In genomic region chrX:87664381-87664780, GRCh38 we compare ENCODE assay signal across 8 cellular contexts.
DNase-seq lines count a peak whose midpoint lies in the region; ATAC-seq and TF ChIP-seq lines count a peak whose summit lies in the region.

No MANE protein-coding gene starts in this region.

- intact Hi-C loops in A673 (cut with micrococcal nuclease; ENCODE audit: unreplicated experiment), result loop anchor here (5.0 kb wide), 1 partner anchor 327 kb away; no protein-coding TSS in a partner anchor

- POLR2A ChIA-PET in A673 (lab: Charles Lee; ENCODE audit: low non-redundant PET), result no interaction called here

- DNase-seq in A673 (ENCODE audit: low spot score) (peak; percentile 18), GM23338 (ENCODE audit: low spot score) (peak; percentile 43), SK-N-MC (ENCODE audit: low read depth, low spot score) (peak; percentile 2), iPS-NIHi11 (ENCODE audit: low spot score) (peak; percentile 7), mucosa of gallbladder (ENCODE audit: low spot score) (no peak), NCI-H69 (lab: John Stamatoyannopoulos, UW) (no peak), DMS153 (lab: John Stamatoyannopoulos, UW) (no peak)
- DNase-seq in activated naive CD8-positive, alpha-beta T cell treated with anti-CD3 and anti-CD28 coated beads, Interleukin-2, amount 50 U/mL, for 24 hours, result no peak

- no peak overlapping the region for H3K4me2 ChIP-seq in GM23338

- H3K27ac ChIP-seq in A673 (ENCODE audit: low read depth, low read length, poor library complexity, severe bottlenecking), result no peak overlapping the region
- H3K27ac ChIP-seq in GM23338 (ENCODE audit: low read depth), result no peak overlapping the region
- H3K27ac ChIP-seq in SK-N-MC, result no peak overlapping the region

- H3K4me3 ChIP-seq in A673 (ENCODE audit: low read depth, low read length, poor library complexity, severe bottlenecking), result no peak overlapping the region
- H3K4me3 ChIP-seq in GM23338, result no peak overlapping the region
- H3K4me3 ChIP-seq in SK-N-MC, result no peak overlapping the region

- H3K27ac Mint-ChIP-seq in GM23338, result no peak overlapping the region
- H3K27ac Mint-ChIP-seq in activated naive CD8-positive, alpha-beta T cell treated with anti-CD3 and anti-CD28 coated beads, Interleukin-2, amount 50 U/mL, for 24 hours, result no peak overlapping the region

- no peak for ATAC-seq in GM23338
- ATAC-seq in activated naive CD8-positive, alpha-beta T cell treated with anti-CD3 and anti-CD28 coated beads, Interleukin-2, amount 50 U/mL, for 24 hours, result no peak

- no peak overlapping the region for H2AFZ ChIP-seq in GM23338

- no peaks in the 10 kb centered on the region for H4K20me1 ChIP-seq in GM23338 (replicated peaks; ENCODE audit: insufficient read depth)

- H3K27me3 ChIP-seq in A673 (replicated peaks; ENCODE audit: insufficient read depth, low read depth, low read length, poor library complexity) (no peaks in the 10 kb centered on the region), GM23338 (ENCODE audit: insufficient read depth) (no peaks in the 10 kb centered on the region)

- no peaks in the 10 kb centered on the region for H3K9me2 ChIP-seq in GM23338 (ENCODE audit: insufficient read depth)

- no peaks in the 10 kb centered on the region for H3F3A ChIP-seq in GM23338 (replicated peaks; ENCODE audit: low read depth)

- H3K4me1 Mint-ChIP-seq in GM23338, result peaks cover 8% of the 10 kb centered on the region; the same call in 2 of the 3 replicates
- H3K4me1 Mint-ChIP-seq in activated naive CD8-positive, alpha-beta T cell treated with anti-CD3 and anti-CD28 coated beads, Interleukin-2, amount 50 U/mL, for 24 hours, result no peaks in the 10 kb centered on the region

- no peak overlapping the region for H3K9ac ChIP-seq in SK-N-MC (ENCODE audit: insufficient read length)

- H3K36me3 ChIP-seq in A673 (ENCODE audit: insufficient read depth, low read length, poor library complexity, severe bottlenecking) (no peaks in the 10 kb centered on the region), GM23338 (ENCODE audit: insufficient read depth) (no peaks in the 10 kb centered on the region), SK-N-MC (ENCODE audit: insufficient read depth, low read length) (no peaks in the 10 kb centered on the region)

- H3K36me3 Mint-ChIP-seq in GM23338 (ENCODE audit: low read depth), result peaks cover 5% of the 10 kb centered on the region; the same call in 2 of the 3 replicates
- H3K36me3 Mint-ChIP-seq in activated naive CD8-positive, alpha-beta T cell treated with anti-CD3 and anti-CD28 coated beads, Interleukin-2, amount 50 U/mL, for 24 hours (ENCODE audit: low read depth), result no peaks in the 10 kb centered on the region

- BruUV-seq in A673 (replicated peaks; lab: Mats Ljungman, UMichigan), result no TSS peak

- TF ChIP-seq CTCF in A673 (conservative IDR thresholded peaks at IDR 0.05; ENCODE audit: low read depth, low read length) (peak; percentile 47; the same call in 1 of the 2 replicates), GM23338 (conservative IDR thresholded peaks at IDR 0.05; ENCODE audit: low read depth in 2 of 2) (peak; percentile 48 to 67)

- no peaks in the 10 kb centered on the region for H3K27me3 Mint-ChIP-seq in GM23338 (ENCODE audit: insufficient read depth, low read depth, poor library complexity)
- no peaks in the 10 kb centered on the region for H3K27me3 Mint-ChIP-seq in activated naive CD8-positive, alpha-beta T cell treated with anti-CD3 and anti-CD28 coated beads, Interleukin-2, amount 50 U/mL, for 24 hours

- H3K79me2 ChIP-seq in GM23338 (replicated peaks; ENCODE audit: insufficient read depth), result no peaks in the 10 kb centered on the region

- CTCF ChIA-PET in A673 (lab: Charles Lee), result no interaction called here

- H3K9me3 Mint-ChIP-seq in GM23338, result no peaks in the 10 kb centered on the region
- H3K9me3 Mint-ChIP-seq in activated naive CD8-positive, alpha-beta T cell treated with anti-CD3 and anti-CD28 coated beads, Interleukin-2, amount 50 U/mL, for 24 hours, result no peaks in the 10 kb centered on the region

- H3K9me3 ChIP-seq in A673 (ENCODE audit: low read depth, low read length, poor library complexity, severe bottlenecking) (no peaks in the 10 kb centered on the region), SK-N-MC (ENCODE audit: low read depth, low read length) (no peaks in the 10 kb centered on the region)

- H3K4me1 ChIP-seq in A673 (ENCODE audit: insufficient read depth, low read length, poor library complexity, severe bottlenecking) (no peaks in the 10 kb centered on the region), GM23338 (ENCODE audit: insufficient read depth) (peaks cover 6% of the 10 kb centered on the region; the same call in 1 of the 2 replicates)

- H3K4me3 Mint-ChIP-seq in GM23338, result no peak overlapping the region
- H3K4me3 Mint-ChIP-seq in activated naive CD8-positive, alpha-beta T cell treated with anti-CD3 and anti-CD28 coated beads, Interleukin-2, amount 50 U/mL, for 24 hours, result no peak overlapping the region

TF ChIP-seq in GM23338, 12 proteins besides CTCF, POLR2A, EP300 and RAD21 (continues in another document):
- TF ChIP-seq POLR2AphosphoS5 (IDR thresholded peaks at IDR 0.05; ENCODE audit: low read depth) (no peak), JUNB (IDR thresholded peaks at IDR 0.05; ENCODE audit: unreplicated experiment) (no peak), CREB1 (CRISPR knock-in tag; IDR thresholded peaks at IDR 0.05; ENCODE audit: low read depth) (no peak), ETS1 (IDR thresholded peaks at IDR 0.05) (no peak), EZH2phosphoT487 (IDR thresholded peaks at IDR 0.05; ENCODE audit: unreplicated experiment) (no peak), STAT1 (IDR thresholded peaks at IDR 0.05; ENCODE audit: unreplicated experiment) (no peak), EZH2 (IDR thresholded peaks at IDR 0.05; ENCODE audit: low read depth, unreplicated experiment) (no peak), NANOG (IDR thresholded peaks at IDR 0.05; ENCODE audit: borderline replicate concordance) (no peak), ZNF114 (CRISPR knock-in tag; IDR thresholded peaks at IDR 0.05) (no peak)
- TF ChIP-seq, protein P1, sequence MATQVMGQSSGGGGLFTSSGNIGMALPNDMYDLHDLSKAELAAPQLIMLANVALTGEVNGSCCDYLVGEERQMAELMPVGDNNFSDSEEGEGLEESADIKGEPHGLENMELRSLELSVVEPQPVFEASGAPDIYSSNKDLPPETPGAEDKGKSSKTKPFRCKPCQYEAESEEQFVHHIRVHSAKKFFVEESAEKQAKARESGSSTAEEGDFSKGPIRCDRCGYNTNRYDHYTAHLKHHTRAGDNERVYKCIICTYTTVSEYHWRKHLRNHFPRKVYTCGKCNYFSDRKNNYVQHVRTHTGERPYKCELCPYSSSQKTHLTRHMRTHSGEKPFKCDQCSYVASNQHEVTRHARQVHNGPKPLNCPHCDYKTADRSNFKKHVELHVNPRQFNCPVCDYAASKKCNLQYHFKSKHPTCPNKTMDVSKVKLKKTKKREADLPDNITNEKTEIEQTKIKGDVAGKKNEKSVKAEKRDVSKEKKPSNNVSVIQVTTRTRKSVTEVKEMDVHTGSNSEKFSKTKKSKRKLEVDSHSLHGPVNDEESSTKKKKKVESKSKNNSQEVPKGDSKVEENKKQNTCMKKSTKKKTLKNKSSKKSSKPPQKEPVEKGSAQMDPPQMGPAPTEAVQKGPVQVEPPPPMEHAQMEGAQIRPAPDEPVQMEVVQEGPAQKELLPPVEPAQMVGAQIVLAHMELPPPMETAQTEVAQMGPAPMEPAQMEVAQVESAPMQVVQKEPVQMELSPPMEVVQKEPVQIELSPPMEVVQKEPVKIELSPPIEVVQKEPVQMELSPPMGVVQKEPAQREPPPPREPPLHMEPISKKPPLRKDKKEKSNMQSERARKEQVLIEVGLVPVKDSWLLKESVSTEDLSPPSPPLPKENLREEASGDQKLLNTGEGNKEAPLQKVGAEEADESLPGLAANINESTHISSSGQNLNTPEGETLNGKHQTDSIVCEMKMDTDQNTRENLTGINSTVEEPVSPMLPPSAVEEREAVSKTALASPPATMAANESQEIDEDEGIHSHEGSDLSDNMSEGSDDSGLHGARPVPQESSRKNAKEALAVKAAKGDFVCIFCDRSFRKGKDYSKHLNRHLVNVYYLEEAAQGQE (IDR thresholded peaks at IDR 0.05; ENCODE audit: unreplicated experiment), result no peak

Comparison
In these comparisons a context has a peak if more than half of its experiments do, and no peak if none do; other contexts are left out.
1. DNase-seq: peak in A673 (single experiment), GM23338 (single experiment), SK-N-MC (single experiment) and iPS-NIHi11 (single experiment); none in mucosa of gallbladder (single experiment), activated naive CD8-positive, alpha-beta T cell treated with anti-CD3 and anti-CD28 coated beads, Interleukin-2, amount 50 U/mL, for 24 hours (single experiment), NCI-H69 (single experiment) and DMS153 (single experiment).